24 cellular contexts compared by ENCODE assay signal in genomic region chr15:35540031-35540430, GRCh38.
"Had no signal": no experiment of that assay in that cellular context is flagged by ENCODE, and none has a peak within 500 bp of the region (broad histone marks: within the 10 kb centered on the region; RNA-seq: fewer than 3 reads in every experiment).

No MANE protein-coding gene starts in this region.

- H3K27ac Mint-ChIP-seq: activated CD4-positive, alpha-beta memory T cell treated with anti-CD3 and anti-CD28 coated beads, Interleukin-2, amount 10 ng/mL, durations not matched to agents 7 days and 5 days; activated naive CD4-positive, alpha-beta T cell treated with anti-CD3 and anti-CD28 coated beads, Interleukin-2, amount 50 U/mL, for 24 hours; activated naive CD8-positive, alpha-beta T cell treated with anti-CD3 and anti-CD28 coated beads, Interleukin-2, amount 50 U/mL, for 24 hours; activated T-helper 2 cell treated with anti-CD3 and anti-CD28 coated beads, Interferon-gamma antibody, Interleukin-2, Interleukin-4, amounts not matched to agents 10 μg/mL and 5 μg/mL and 100 μg/mL, durations not matched to agents 14 hours and 24 hours and 36 hours; naive thymus-derived CD8-positive, alpha-beta T cell; neural progenitor cell; stimulated activated naive B cell treated with anti-CD40 and anti-IgM and Interleukin-4, amounts not matched to agents 10 μg/mL and 1 μg/mL and 100 μg/mL, for 72 hours had no signal

- H3K36me3 ChIP-seq: neural progenitor cell, upper lobe of left lung, vagina had no signal

- H3K9me3 Mint-ChIP-seq: activated CD4-positive, alpha-beta memory T cell treated with anti-CD3 and anti-CD28 coated beads, Interleukin-2, amount 10 ng/mL, durations not matched to agents 7 days and 5 days; activated naive CD4-positive, alpha-beta T cell treated with anti-CD3 and anti-CD28 coated beads, Interleukin-2, amount 50 U/mL, for 24 hours; activated naive CD8-positive, alpha-beta T cell treated with anti-CD3 and anti-CD28 coated beads, Interleukin-2, amount 50 U/mL, for 24 hours; activated T-cell treated with anti-CD3 and anti-CD28 coated beads, Interleukin-2, amount 50 U/mL, for 4 hours; activated T-helper 2 cell treated with anti-CD3 and anti-CD28 coated beads, Interferon-gamma antibody, Interleukin-2, Interleukin-4, amounts not matched to agents 10 μg/mL and 5 μg/mL and 100 μg/mL, durations not matched to agents 14 hours and 24 hours and 36 hours; central memory CD8-positive, alpha-beta T cell; naive thymus-derived CD8-positive, alpha-beta T cell; neural progenitor cell; stimulated activated naive B cell treated with anti-CD40 and anti-IgM and Interleukin-4, amounts not matched to agents 10 μg/mL and 1 μg/mL and 100 μg/mL, for 72 hours had no signal

- H3K27me3 ChIP-seq: heart left ventricle, neural progenitor cell, stomach, thyroid gland, upper lobe of left lung, vagina had no signal

- DNase-seq: activated CD4-positive, alpha-beta memory T cell treated with anti-CD3 and anti-CD28 coated beads, Interleukin-2, amount 10 ng/mL, durations not matched to agents 7 days and 5 days; activated CD4-positive, alpha-beta T cell treated with anti-CD3 and anti-CD28 coated beads for 48 hours; activated naive CD8-positive, alpha-beta T cell treated with anti-CD3 and anti-CD28 coated beads, Interleukin-2, amount 50 U/mL, for 24 hours; activated T-cell treated with anti-CD3 and anti-CD28 coated beads, Interleukin-2, amount 50 U/mL, for 4 hours; amygdala; dermis blood vessel endothelial cell; effector CD8-positive, alpha-beta T cell; heart left ventricle; naive thymus-derived CD8-positive, alpha-beta T cell; occipital lobe; posterior cingulate gyrus; right cardiac atrium; stimulated activated CD4-positive, alpha-beta T cell treated with anti-CD3 and anti-CD28 coated beads, Interleukin-15, amount 100 ng/mL, for 24 hours; stimulated activated CD4-positive, alpha-beta T cell treated with anti-CD3 and anti-CD28 coated beads, Interleukin-2, amount 100 ng/mL, for 24 hours; stimulated activated naive B cell treated with anti-CD40 and anti-IgM and Interleukin-4, amounts not matched to agents 10 μg/mL and 1 μg/mL and 100 μg/mL, for 72 hours; stomach; thyroid gland; upper lobe of left lung had no signal

- H3K27me3 Mint-ChIP-seq: activated CD4-positive, alpha-beta memory T cell treated with anti-CD3 and anti-CD28 coated beads, Interleukin-2, amount 10 ng/mL, durations not matched to agents 7 days and 5 days; activated naive CD4-positive, alpha-beta T cell treated with anti-CD3 and anti-CD28 coated beads, Interleukin-2, amount 50 U/mL, for 24 hours; activated naive CD8-positive, alpha-beta T cell treated with anti-CD3 and anti-CD28 coated beads, Interleukin-2, amount 50 U/mL, for 24 hours; central memory CD8-positive, alpha-beta T cell; naive thymus-derived CD8-positive, alpha-beta T cell; stimulated activated naive B cell treated with anti-CD40 and anti-IgM and Interleukin-4, amounts not matched to agents 10 μg/mL and 1 μg/mL and 100 μg/mL, for 72 hours had no signal

- H3K4me3 Mint-ChIP-seq: activated CD4-positive, alpha-beta memory T cell treated with anti-CD3 and anti-CD28 coated beads, Interleukin-2, amount 10 ng/mL, durations not matched to agents 7 days and 5 days; activated naive CD4-positive, alpha-beta T cell treated with anti-CD3 and anti-CD28 coated beads, Interleukin-2, amount 50 U/mL, for 24 hours; activated naive CD8-positive, alpha-beta T cell treated with anti-CD3 and anti-CD28 coated beads, Interleukin-2, amount 50 U/mL, for 24 hours; activated T-cell treated with anti-CD3 and anti-CD28 coated beads, Interleukin-2, amount 50 U/mL, for 4 hours; central memory CD8-positive, alpha-beta T cell; naive thymus-derived CD8-positive, alpha-beta T cell; neural progenitor cell; stimulated activated naive B cell treated with anti-CD40 and anti-IgM and Interleukin-4, amounts not matched to agents 10 μg/mL and 1 μg/mL and 100 μg/mL, for 72 hours had no signal

- H3K9ac ChIP-seq: neural progenitor cell had no signal

- H3K4me3 ChIP-seq: heart left ventricle, neural progenitor cell, stomach, thyroid gland, upper lobe of left lung, vagina had no signal

- ATAC-seq: activated naive CD8-positive, alpha-beta T cell treated with anti-CD3 and anti-CD28 coated beads, Interleukin-2, amount 50 U/mL, for 24 hours; activated T-cell treated with anti-CD3 and anti-CD28 coated beads, Interleukin-2, amount 50 U/mL, for 4 hours; heart left ventricle; naive thymus-derived CD8-positive, alpha-beta T cell; right cardiac atrium; stimulated activated naive B cell treated with anti-CD40 and anti-IgM and Interleukin-4, amounts not matched to agents 10 μg/mL and 1 μg/mL and 100 μg/mL, for 72 hours had no signal

- H3K27ac ChIP-seq: heart left ventricle, neural progenitor cell, stomach, thyroid gland, upper lobe of left lung, vagina, VCaP had no signal

- H3K9me3 ChIP-seq: heart left ventricle, stomach, thyroid gland, upper lobe of left lung, vagina had no signal
